Comparison of ENCODE assay signal across 8 cellular contexts in the genomic region with DNA sequence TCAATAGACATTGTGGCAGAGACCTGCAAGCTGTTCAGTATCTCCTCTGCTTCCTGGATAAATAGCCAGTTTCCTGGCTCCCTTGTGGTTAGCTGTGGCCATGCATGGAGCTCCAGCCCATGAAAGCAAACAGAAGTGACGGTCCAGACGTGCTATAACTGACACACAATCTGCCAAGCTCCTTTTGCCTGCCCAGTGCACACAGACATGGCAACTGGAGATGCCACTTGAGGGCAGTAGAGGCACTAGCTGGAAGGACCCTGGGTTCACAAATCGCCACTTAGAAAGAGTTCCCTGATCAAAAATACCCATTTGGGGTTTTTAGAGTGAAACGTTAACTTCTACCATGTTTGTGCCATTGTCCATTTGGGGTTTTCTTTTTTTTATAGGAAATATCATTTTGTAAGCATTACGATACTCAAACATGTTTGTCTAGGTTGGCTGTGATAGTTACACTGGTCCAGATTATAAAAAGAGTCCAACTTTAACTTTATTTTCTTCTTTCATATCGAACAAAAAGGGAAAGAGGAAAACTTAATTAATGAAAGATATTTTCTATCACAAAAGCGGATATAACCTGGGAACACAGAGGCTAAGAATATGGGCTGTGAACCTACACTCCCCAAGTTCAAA. TPM values are rescaled to one million over a fixed set of nuclear protein-coding genes. Genes with fewer than 3 reads are reported as not detected.
DNase-seq lines count a peak whose midpoint lies in the region; ATAC-seq and TF ChIP-seq lines count a peak whose summit lies in the region.

No MANE protein-coding gene starts in this region.

- no peak overlapping the region for H3K4me3 Mint-ChIP-seq in chondrocyte (ENCODE audit: unreplicated experiment)
- H3K4me3 Mint-ChIP-seq in naive thymus-derived CD4-positive, alpha-beta T cell, result no peak overlapping the region
- no peak overlapping the region for H3K4me3 Mint-ChIP-seq in mesothelial cell of epicardium

- TF ChIP-seq CTCF in GM12865 (IDR thresholded peaks at IDR 0.05; ENCODE audit: insufficient read depth, low read depth, low read length, missing control alignments) (peak; percentile 41), chondrocyte (IDR thresholded peaks at IDR 0.05) (peak; percentile 72), mesothelial cell of epicardium (IDR thresholded peaks at IDR 0.05; ENCODE audit: unreplicated experiment) (no peak)

- CTCF ChIA-PET in naive thymus-derived CD4-positive, alpha-beta T cell (lab: Charles Lee), result interaction anchor here (0.6 kb wide), 2 partner anchors 118 to 1358 kb away, joined by 4 read pairs; no protein-coding TSS in a partner anchor

- peak; percentile 25 for DNase-seq in 8988T
- DNase-seq in GM12865 (ENCODE audit: low read depth), result peak; percentile 37
- DNase-seq in NCI-H526 (lab: John Stamatoyannopoulos, UW), result peak; percentile 0 to 15
- no peak for DNase-seq in chondrocyte (ENCODE audit: low spot score)
- DNase-seq in naive thymus-derived CD4-positive, alpha-beta T cell, result peak in 4 of 9 donors; percentile 3 to 24 (median 6)
- no peak for DNase-seq in effector CD8-positive, alpha-beta T cell (lab: John Stamatoyannopoulos, UW)
- no peak for DNase-seq in mesothelial cell of epicardium (ENCODE audit: low spot score in 2 of 2, unreplicated experiment in 2 of 2)

- no peaks in the 10 kb centered on the region for H3K27me3 ChIP-seq in naive thymus-derived CD4-positive, alpha-beta T cell (ENCODE audit: control insufficient read depth in 2 of 2, insufficient read depth in 2 of 2, low read length in 2 of 2)

- H3K4me1 Mint-ChIP-seq in chondrocyte (ENCODE audit: low read depth) (no peaks in the 10 kb centered on the region), mesothelial cell of epicardium (no peaks in the 10 kb centered on the region)
- H3K4me1 Mint-ChIP-seq in naive thymus-derived CD4-positive, alpha-beta T cell, result no peaks in the 10 kb centered on the region

- no peak overlapping the region for H3K27ac ChIP-seq in naive thymus-derived CD4-positive, alpha-beta T cell (ENCODE audit: low read depth, low read length)

- intact Hi-C loops in naive thymus-derived CD4-positive, alpha-beta T cell (cut with micrococcal nuclease), result loop anchor here (1.0 to 5.0 kb wide), 4 partner anchors 231 to 1546 kb away; no protein-coding TSS in a partner anchor

- H3K4me3 ChIP-seq in GM12865 (ENCODE audit: low read depth, low read length), result no peak overlapping the region
- no peak overlapping the region for H3K4me3 ChIP-seq in naive thymus-derived CD4-positive, alpha-beta T cell (ENCODE audit: low read length)

- H3K9me3 Mint-ChIP-seq in chondrocyte (ENCODE audit: low read depth) (no peaks in the 10 kb centered on the region), mesothelial cell of epicardium (peaks cover 11% of the 10 kb centered on the region)
- H3K9me3 Mint-ChIP-seq in naive thymus-derived CD4-positive, alpha-beta T cell, result no peaks in the 10 kb centered on the region

- POLR2A ChIA-PET in naive thymus-derived CD4-positive, alpha-beta T cell (lab: Charles Lee), result interaction anchor here (0.6 kb wide), 1 partner anchor 863 kb away, joined by 6 read pairs; no protein-coding TSS in a partner anchor

- peaks cover 46% of the 10 kb centered on the region for H3K36me3 Mint-ChIP-seq in chondrocyte (ENCODE audit: low read depth)
- peaks cover 0 to 61% (median 32%) of the 10 kb centered on the region in 5 donors for H3K36me3 Mint-ChIP-seq in naive thymus-derived CD4-positive, alpha-beta T cell
- H3K36me3 Mint-ChIP-seq in mesothelial cell of epicardium, result peaks cover 64% of the 10 kb centered on the region

- H3K4me1 ChIP-seq in naive thymus-derived CD4-positive, alpha-beta T cell (ENCODE audit: control insufficient read depth in 2 of 2, insufficient read depth in 2 of 2, low read length in 2 of 2), result no peaks in the 10 kb centered on the region

- H3K27me3 Mint-ChIP-seq in chondrocyte (ENCODE audit: low read depth) (no peaks in the 10 kb centered on the region), mesothelial cell of epicardium (ENCODE audit: low read depth) (no peaks in the 10 kb centered on the region)
- H3K27me3 Mint-ChIP-seq in naive thymus-derived CD4-positive, alpha-beta T cell, result no peaks in the 10 kb centered on the region

- peaks cover 6 to 71% (median 17%) of the 10 kb centered on the region in 3 experiments for H3K36me3 ChIP-seq in naive thymus-derived CD4-positive, alpha-beta T cell (ENCODE audit: control insufficient read depth in 2 of 3, insufficient read depth in 3 of 3, low read length in 3 of 3)

- peak; percentile 38 for ATAC-seq in naive thymus-derived CD4-positive, alpha-beta T cell
- no peak for ATAC-seq in HG03565 (IDR thresholded peaks at IDR 0.05; ENCODE audit: unreplicated experiment)

- H3K9me3 ChIP-seq in naive thymus-derived CD4-positive, alpha-beta T cell (ENCODE audit: control insufficient read depth in 2 of 3, low read length in 3 of 3), result no peaks in the 10 kb centered on the region

- H3K27ac Mint-ChIP-seq in chondrocyte (ENCODE audit: unreplicated experiment) (no peak overlapping the region), mesothelial cell of epicardium (no peak overlapping the region)
- peak overlapping the region in 1 of 9 donors; percentile 39 for H3K27ac Mint-ChIP-seq in naive thymus-derived CD4-positive, alpha-beta T cell

RNA-seq across cellular contexts. Expression of a gene that starts 31.3 kb away (rescaled TPM):
- total RNA-seq in chondrocyte (11.3 to 15.6 TPM (median 14.2 TPM) in 3 replicates), mesothelial cell of epicardium (17.5 to 19.9 TPM (median 19.2 TPM) in 3 replicates)
- total RNA-seq in naive thymus-derived CD4-positive, alpha-beta T cell, result 10 to 100 TPM in 3 of 5 experiments, 1 to 10 TPM in 2; 7.2 to 18.4 (median 14.3) TPM
- 1 to 10 TPM; 3.5 to 4.0 TPM for polyA plus RNA-seq in naive thymus-derived CD4-positive, alpha-beta T cell

RNA-seq across cellular contexts. Expression of a gene that starts 31.5 kb away (rescaled TPM):
- total RNA-seq in chondrocyte (136 to 157 TPM (median 136 TPM) in 3 replicates), mesothelial cell of epicardium (178 to 186 TPM (median 184 TPM) in 3 replicates)
- total RNA-seq in naive thymus-derived CD4-positive, alpha-beta T cell, result 100 to 1,000 TPM; 113 to 290 (median 122) TPM
- polyA plus RNA-seq in naive thymus-derived CD4-positive, alpha-beta T cell, result 100 to 1,000 TPM; 369 to 400 TPM

RNA-seq across cellular contexts. Expression of a gene that starts 53.4 kb away (rescaled TPM):
- total RNA-seq in chondrocyte (0.87 TPM in 1 of 3 replicates, not detected in the others), mesothelial cell of epicardium (not detected in 3 replicates)
- total RNA-seq in naive thymus-derived CD4-positive, alpha-beta T cell, result not detected
- polyA plus RNA-seq in naive thymus-derived CD4-positive, alpha-beta T cell, result not detected

Comparison
In these comparisons a context has a peak if more than half of its experiments do, and no peak if none do; other contexts are left out.
1. DNase-seq: peak in 8988T (single experiment), GM12865 (single experiment) and NCI-H526 (2 of 2); none in chondrocyte (single experiment), effector CD8-positive, alpha-beta T cell (single experiment) and mesothelial cell of epicardium (0 of 2).